11 cellular contexts compared by ENCODE assay signal in the genomic region with DNA sequence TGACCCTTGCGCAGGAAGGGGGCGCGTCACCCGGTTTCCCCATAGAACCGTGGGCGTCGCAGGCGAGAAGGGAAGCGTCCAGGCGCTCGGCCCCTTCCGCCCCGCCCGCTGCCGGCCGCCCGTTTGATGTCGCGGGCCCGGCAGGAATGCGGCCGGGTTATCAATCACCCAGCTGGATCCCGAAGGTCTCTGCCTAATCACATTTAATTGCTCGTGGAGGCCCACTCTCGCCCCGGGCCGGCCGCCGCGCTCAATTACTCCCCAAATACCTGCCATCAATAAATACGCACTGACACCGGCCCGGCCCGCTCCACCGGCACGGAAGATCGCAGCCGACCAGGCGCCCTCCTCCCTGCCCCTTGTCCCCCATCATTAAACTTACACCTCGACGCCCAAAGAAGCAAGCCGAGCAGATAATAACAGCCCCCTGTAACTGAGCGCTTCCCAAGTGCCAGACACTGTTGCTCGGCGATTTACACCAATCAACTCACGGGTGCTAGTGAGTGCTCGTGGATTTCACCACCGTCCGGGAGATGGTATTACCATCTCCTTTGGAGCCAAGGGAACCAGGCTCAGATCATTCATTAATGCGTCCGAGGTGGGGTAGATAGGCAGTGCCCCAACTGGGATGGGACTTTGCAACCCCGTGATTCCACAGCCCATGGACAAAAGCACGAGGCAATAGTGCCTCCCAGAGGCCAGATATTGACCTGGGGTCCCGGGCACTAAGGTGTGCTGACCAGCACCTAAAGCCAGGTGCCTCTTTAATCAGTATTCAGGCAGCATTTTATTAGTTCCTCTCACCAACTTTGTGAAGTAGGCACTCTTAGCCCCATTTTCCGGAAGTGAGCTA. TPM values are rescaled to one million over a fixed set of nuclear protein-coding genes. Genes with fewer than 3 reads are reported as not detected.
DNase-seq lines count a peak whose midpoint lies in the region; FAIRE-seq and TF ChIP-seq lines count a peak whose summit lies in the region.
"Had no signal": no experiment of that assay in that cellular context is flagged by ENCODE, and none has a peak within 500 bp of the region (broad histone marks: within the 10 kb centered on the region; RNA-seq: fewer than 3 reads in every experiment).

No MANE protein-coding gene starts in this region.

- no peak for FAIRE-seq in frontal cortex (lab: Jason Lieb, UNC)

- no peak for TF ChIP-seq EP300 in suprapubic skin (IDR thresholded peaks at IDR 0.05)

- POLR2A ChIA-PET in GM10248 (lab: Yijun Ruan, JAX) = no interaction called here

- TF ChIP-seq CTCF in VCaP (conservative IDR thresholded peaks at IDR 0.05) (peak; percentile 94), suprapubic skin (IDR thresholded peaks at IDR 0.05) (peak in 1 of 2 donors; percentile 24), GM10248 (IDR thresholded peaks at IDR 0.05; ENCODE audit: control extremely low read depth, extremely low read depth, low read depth, missing control alignments) (no peak)

- CTCF ChIA-PET in GM10248 (lab: Yijun Ruan, JAX) = no interaction called here

- no peaks in the 10 kb centered on the region for H3K9me3 ChIP-seq in iPS-15b (ENCODE audit: control insufficient read depth, insufficient read depth, low read length)
- H3K9me3 ChIP-seq in suprapubic skin = no peaks in the 10 kb centered on the region
- H3K9me3 ChIP-seq: thyroid gland had no signal

- H3K27ac ChIP-seq in VCaP (peak overlapping the region; percentile 14; the same call in 1 of the 2 replicates), suprapubic skin (no peak overlapping the region)
- H3K27ac ChIP-seq: thyroid gland had no signal

- WGBS in suprapubic skin = 6% methylated on average over 32 of the region's 55 CpGs

- H3K9ac ChIP-seq in iPS-15b (ENCODE audit: low read depth, low read length) = no peak overlapping the region

- H3K36me3 ChIP-seq in iPS-15b (ENCODE audit: control insufficient read depth, insufficient read depth, low read length) = no peaks in the 10 kb centered on the region
- no peaks in the 10 kb centered on the region for H3K36me3 ChIP-seq in suprapubic skin
- H3K36me3 ChIP-seq: thyroid gland had no signal

- H3K27me3 ChIP-seq in iPS-15b (ENCODE audit: control insufficient read depth, insufficient read depth, low read length) = peaks cover 82% of the 10 kb centered on the region
- peaks cover 79% of the 10 kb centered on the region for H3K27me3 ChIP-seq in suprapubic skin

- H3K4me3 ChIP-seq in iPS-15b (ENCODE audit: low read depth, low read length) (peak overlapping the region; percentile 83), suprapubic skin (peak overlapping the region; percentile 13)
- H3K4me3 ChIP-seq: thyroid gland had no signal

- no peak for TF ChIP-seq POLR2A in suprapubic skin (IDR thresholded peaks at IDR 0.05)

- H3K4me1 ChIP-seq in iPS-15b (ENCODE audit: control insufficient read depth, insufficient read depth, low read length) = peaks cover 2% of the 10 kb centered on the region
- peaks cover 8% of the 10 kb centered on the region for H3K4me1 ChIP-seq in suprapubic skin

- DNase-seq in SIG-M5 treated with dmso at 0.1 percent for 504 hours (lab: John Stamatoyannopoulos, UW; ENCODE audit: unreplicated experiment) = peak; percentile 21
- no peak for DNase-seq in SIG-M5 (lab: John Stamatoyannopoulos, UW)
- DNase-seq in suprapubic skin (ENCODE audit: low spot score in 2 of 2) = no peak
- no peak for DNase-seq in AG20443 (ENCODE audit: low spot score)
- DNase-seq in frontal cortex (ENCODE audit: low spot score in 2 of 2) = no peak
- DNase-seq in GM10248 (ENCODE audit: extremely low spot score) = no peak
- DNase-seq: amniotic stem cell, Right ventricle myocardium superior, thyroid gland had no signal

RNA-seq across cellular contexts. Expression of gene MSX2, which starts 11.3 kb away (rescaled TPM):
- total RNA-seq in suprapubic skin (10 to 100 TPM in 2 of 4 donors, 1 to 10 TPM in 2; 3.5 to 23.1 (median 9.9) TPM), frontal cortex (0.41 TPM)
